ENCODE assay signal across 12 cellular contexts in genomic region chr16:19291459-19291858, GRCh38. TPM values are rescaled to one million over a fixed set of nuclear protein-coding genes. Genes with fewer than 3 reads are reported as not detected.
A peak's percentile ranks its signal among the peaks of the same experiment; 100 is the strongest.
DNase-seq lines count a peak whose midpoint lies in the region; ATAC-seq, FAIRE-seq and TF ChIP-seq lines count a peak whose summit lies in the region.
"Had no signal": no experiment of that assay in that cellular context is flagged by ENCODE, and none has a peak within 500 bp of the region (broad histone marks: within the 10 kb centered on the region; RNA-seq: fewer than 3 reads in every experiment).

No MANE protein-coding gene starts in this region.

- no peak overlapping the region for H2BK12ac ChIP-seq in mesenchymal stem cell (ENCODE audit: low read length in 2 of 2)

- no peak overlapping the region for H2AFZ ChIP-seq in mesenchymal stem cell (ENCODE audit: low read depth, low read length)

- intact Hi-C loops in ovary (cut with DNase I) = no loop called here

- no peak overlapping the region for H3K4ac ChIP-seq in mesenchymal stem cell (ENCODE audit: low read depth in 1 of 2, low read length in 2 of 2)

- H3K4me3 ChIP-seq in HUES64 (ENCODE audit: low read length) (no peak overlapping the region), mesenchymal stem cell (ENCODE audit: insufficient read depth in 1 of 2, low read depth in 1 of 2, low read length in 2 of 2) (no peak overlapping the region), ovary (no peak overlapping the region)
- H3K4me3 ChIP-seq: transverse colon had no signal

- H3K4me1 ChIP-seq in HUES64 (ENCODE audit: insufficient read depth, low read length) = peaks cover 46% of the 10 kb centered on the region
- peaks cover 1% of the 10 kb centered on the region for H3K4me1 ChIP-seq in mesenchymal stem cell (ENCODE audit: control insufficient read depth, insufficient read depth, low read depth, low read length)
- no peaks in the 10 kb centered on the region for H3K4me1 ChIP-seq in ovary (ENCODE audit: insufficient read depth)
- H3K4me1 ChIP-seq: transverse colon had no signal

- no peak for TF ChIP-seq CTCF in ovary (IDR thresholded peaks at IDR 0.05)

- ATAC-seq in HG02870 (IDR thresholded peaks at IDR 0.05; ENCODE audit: unreplicated experiment) = no peak

- H3K9me3 ChIP-seq in HUES64 (ENCODE audit: insufficient read depth, low read depth, low read length) (no peaks in the 10 kb centered on the region), mesenchymal stem cell (ENCODE audit: control insufficient read depth, low read length) (no peaks in the 10 kb centered on the region), ovary (no peaks in the 10 kb centered on the region)
- H3K9me3 ChIP-seq: transverse colon had no signal

- no peak overlapping the region for H3K23ac ChIP-seq in mesenchymal stem cell (ENCODE audit: low read length in 2 of 2)

- WGBS in HUES64 = 50% methylated on average over 1 of the region's 4 CpGs
- WGBS in mesenchymal stem cell = 88% methylated on average over 1 of the region's 4 CpGs
- WGBS in ovary, 3 donors = 36 to 41% (median 38%) methylated on average over 4 of the region's 4 CpGs

- H3K27ac ChIP-seq in HUES64 (ENCODE audit: low read depth, low read length) = peak overlapping the region; percentile 51; the same call in 1 of the 2 replicates
- no peak overlapping the region for H3K27ac ChIP-seq in mesenchymal stem cell (ENCODE audit: low read length, poor library complexity, severe bottlenecking)
- no peak overlapping the region for H3K27ac ChIP-seq in ovary
- H3K27ac ChIP-seq: transverse colon had no signal

- H3K14ac ChIP-seq in mesenchymal stem cell (ENCODE audit: low read length in 2 of 2) = no peak overlapping the region

- no peak overlapping the region for H2BK15ac ChIP-seq in mesenchymal stem cell (ENCODE audit: low read depth, poor library complexity, severe bottlenecking)

- H2AK5ac ChIP-seq in mesenchymal stem cell (ENCODE audit: low read length, severe bottlenecking) = no peak overlapping the region

- no peak for TF ChIP-seq POLR2A in ovary (IDR thresholded peaks at IDR 0.05)

- DNase-seq in ELR (ENCODE audit: low read depth) = peak; percentile 3
- DNase-seq in astrocyte of the hippocampus (ENCODE audit: low read depth, low spot score) = peak; percentile 85
- peak; percentile 8 for DNase-seq in mesenchymal stem cell
- no peak for DNase-seq in ovary
- DNase-seq in frontal cortex (ENCODE audit: low spot score in 2 of 2) = no peak
- DNase-seq: activated CD4-positive, CD25-positive, alpha-beta regulatory T cell treated with anti-CD3 and anti-CD28 coated beads, Interleukin-2, amount 50 U/mL, for 72 hours; IMR-90; stimulated activated CD4-positive, alpha-beta T cell treated with anti-CD3 and anti-CD28 coated beads, Interleukin-4, amount 100 ng/mL, for 1 hour; transverse colon had no signal

- H3K9ac ChIP-seq in HUES64 (ENCODE audit: low read depth, low read length) (peak overlapping the region; percentile 23), mesenchymal stem cell (ENCODE audit: low read length) (no peak overlapping the region)

- no peak overlapping the region for H3K18ac ChIP-seq in mesenchymal stem cell (ENCODE audit: low read depth in 1 of 2, low read length in 2 of 2)

- H3K4me2 ChIP-seq in mesenchymal stem cell (ENCODE audit: low read length, poor library complexity, severe bottlenecking) = no peak overlapping the region

- no peak overlapping the region for H4K91ac ChIP-seq in mesenchymal stem cell (ENCODE audit: low read length)

- FAIRE-seq in frontal cortex (lab: Jason Lieb, UNC) = no peak

- H3K27me3 ChIP-seq in HUES64 (ENCODE audit: insufficient read depth, low read length) = no peaks in the 10 kb centered on the region
- peaks cover 0 to 45% of the 10 kb centered on the region in 2 experiments for H3K27me3 ChIP-seq in mesenchymal stem cell (ENCODE audit: control insufficient read depth in 1 of 2, insufficient read depth in 1 of 2, low read length in 2 of 2)
- no peaks in the 10 kb centered on the region for H3K27me3 ChIP-seq in ovary
- H3K27me3 ChIP-seq: transverse colon had no signal

- no peak overlapping the region for H4K8ac ChIP-seq in mesenchymal stem cell (ENCODE audit: low read length)

- no peaks in the 10 kb centered on the region for H3K79me1 ChIP-seq in mesenchymal stem cell (replicated peaks; ENCODE audit: low read length, poor library complexity, severe bottlenecking)

- no peak for TF ChIP-seq EP300 in ovary (IDR thresholded peaks at IDR 0.05)

- no peak overlapping the region for H2BK5ac ChIP-seq in mesenchymal stem cell (ENCODE audit: low read depth, low read length, poor library complexity, severe bottlenecking)

- H3K36me3 ChIP-seq in HUES64 (ENCODE audit: insufficient read depth, low read length) (no peaks in the 10 kb centered on the region), mesenchymal stem cell (ENCODE audit: control insufficient read depth in 1 of 2, insufficient read depth in 2 of 2, low read depth in 1 of 2, low read length in 2 of 2) (no peaks in the 10 kb centered on the region), ovary (no peaks in the 10 kb centered on the region)
- H3K36me3 ChIP-seq: transverse colon had no signal

- H2BK120ac ChIP-seq in mesenchymal stem cell (ENCODE audit: low read depth, low read length) = no peak overlapping the region

RNA-seq across cellular contexts. Expression of gene CLEC19A, which starts 5.9 kb away (rescaled TPM):
- 0.30 TPM for polyA plus RNA-seq in HUES64 (2013, experiment 1 of 2)
- polyA plus RNA-seq in HUES64 (2013, experiment 2 of 2) = 1.1 TPM
- not detected for polyA plus RNA-seq in mesenchymal stem cell (2013, experiment 1 of 2)
- polyA plus RNA-seq in mesenchymal stem cell (2013, experiment 2 of 2) = not detected
- total RNA-seq in ovary (not detected), frontal cortex (under 0.01 TPM)
- not detected for polyA plus RNA-seq in ovary
- total RNA-seq: G401, IMR-90, transverse colon had no signal
- polyA plus RNA-seq: IMR-90 had no signal

Comparison
In these comparisons a context has a peak if more than half of its experiments do, and no peak if none do; other contexts are left out.
1. DNase-seq: peak in ELR (single experiment), astrocyte of the hippocampus (single experiment) and mesenchymal stem cell (single experiment); none in ovary (0 of 5) and frontal cortex (0 of 2).